Comparison of ENCODE assay signal across 7 cellular contexts in genomic region chr10:129971381-129972144, GRCh38. TPM values are rescaled to one million over a fixed set of nuclear protein-coding genes. Genes with fewer than 3 reads are reported as not detected.
DNase-seq lines count a peak whose midpoint lies in the region; ATAC-seq and TF ChIP-seq lines count a peak whose summit lies in the region.

No MANE protein-coding gene starts in this region.

- TF ChIP-seq CTCF in fibroblast of villous mesenchyme (IDR thresholded peaks at IDR 0.05; ENCODE audit: insufficient read depth, low read depth, low read length) = no peak
- peak in 2 of 3 donors; percentile 26 to 27 for TF ChIP-seq CTCF in ovary (IDR thresholded peaks at IDR 0.05)

- peak; percentile 94 for DNase-seq in GM03348 (ENCODE audit: low spot score)
- DNase-seq in activated CD4-positive, alpha-beta T cell treated with anti-CD3 and anti-CD28 coated beads, Interleukin-2, amount 50 U/mL, for 48 hours = peak; percentile 54 to 62
- DNase-seq in fibroblast of villous mesenchyme (ENCODE audit: low read depth) = peak; percentile 26
- peak in 3 of 5 donors; percentile 29 to 65 (median 58) for DNase-seq in ovary
- no peak for DNase-seq in NCI-H2196 (lab: John Stamatoyannopoulos, UW; ENCODE audit: unreplicated experiment)

- H3K36me3 ChIP-seq in HUES6 (ENCODE audit: control insufficient read depth, insufficient read depth, low read length) (no peaks in the 10 kb centered on the region), ovary (no peaks in the 10 kb centered on the region)

- no peaks in the 10 kb centered on the region for H3K9me3 ChIP-seq in HUES6 (ENCODE audit: control insufficient read depth, insufficient read depth, low read depth, low read length)
- H3K9me3 ChIP-seq in ovary = no peaks in the 10 kb centered on the region

- peak overlapping the region; percentile 54 for H3K4me3 ChIP-seq in HUES6 (ENCODE audit: low read depth, low read length)
- no peak overlapping the region for H3K4me3 ChIP-seq in fibroblast of villous mesenchyme (ENCODE audit: low read depth, low read length)
- H3K4me3 ChIP-seq in ovary = no peak overlapping the region

- H3K4me1 ChIP-seq in HUES6 (ENCODE audit: control insufficient read depth, insufficient read depth, low read length) (peaks cover 37% of the 10 kb centered on the region), ovary (ENCODE audit: insufficient read depth) (peaks cover 6% of the 10 kb centered on the region)

- ATAC-seq in HG02981 (IDR thresholded peaks at IDR 0.05; ENCODE audit: unreplicated experiment) = no peak

- no peak overlapping the region for H3K27ac ChIP-seq in HUES6 (ENCODE audit: low read depth, low read length)
- no peak overlapping the region for H3K27ac ChIP-seq in ovary

- WGBS in ovary, 3 donors = 1 to 2% (median 1%) methylated on average over 77 to 84 of the region's 84 CpGs

- TF ChIP-seq POLR2A in ovary (IDR thresholded peaks at IDR 0.05) = no peak

- H3K9ac ChIP-seq in HUES6 (ENCODE audit: low read length) = no peak overlapping the region

- no peak for TF ChIP-seq EP300 in ovary (IDR thresholded peaks at IDR 0.05)

- intact Hi-C loops in ovary (cut with DNase I) = loop anchor here in 2 of 4 donors (2.0 to 10.0 kb wide), 2 partner anchors 85 to 937 kb away; no protein-coding TSS in a partner anchor

- H3K27me3 ChIP-seq in HUES6 (ENCODE audit: control insufficient read depth, insufficient read depth, low read length) (peaks cover 89% of the 10 kb centered on the region), ovary (peaks cover 14% of the 10 kb centered on the region)

RNA-seq across cellular contexts. Expression of gene EBF3, which starts 7.5 kb away (rescaled TPM):
- total RNA-seq in fibroblast of villous mesenchyme (0.32 and 6.0 TPM in 2 replicates), ovary (1 to 10 TPM in 1 of 7 donors, under 1 TPM in 6; 0.15 to 2.6 (median 0.78) TPM)
- 1 to 10 TPM in 1 of 2 donors, under 1 TPM in 1; 0.79 to 3.6 TPM for polyA plus RNA-seq in ovary
